ENCODE assay signal across 16 cellular contexts in the genomic region with DNA sequence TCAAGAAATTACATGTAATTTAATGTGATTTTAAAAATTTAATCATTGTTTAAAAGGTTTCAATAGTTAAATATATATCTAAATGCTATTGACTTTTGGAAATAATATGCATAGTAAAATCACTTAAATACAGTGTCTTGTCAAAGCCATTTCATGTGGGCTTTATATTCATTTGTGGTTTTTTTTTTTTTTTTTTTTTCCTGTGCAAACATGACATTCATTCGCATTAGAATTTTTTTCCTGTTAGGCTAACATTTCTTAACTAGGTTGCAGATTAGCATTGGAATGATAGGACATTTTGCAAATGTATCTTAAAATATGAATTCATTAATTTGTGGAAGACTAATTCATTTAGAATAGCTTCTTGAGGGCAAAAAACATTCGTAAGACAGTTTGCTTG.
DNase-seq lines count a peak whose midpoint lies in the region; FAIRE-seq and TF ChIP-seq lines count a peak whose summit lies in the region.
"Had no signal": no experiment of that assay in that cellular context is flagged by ENCODE, and none has a peak within 500 bp of the region (broad histone marks: within the 10 kb centered on the region; RNA-seq: fewer than 3 reads in every experiment).

No MANE protein-coding gene starts in this region.

- H2AFZ ChIP-seq in Loucy (ENCODE audit: low read length): no peak overlapping the region

- H3K9me2 ChIP-seq in Loucy (replicated peaks; ENCODE audit: low read depth, low read length): no peaks in the 10 kb centered on the region

- H4K20me1 ChIP-seq in Loucy (ENCODE audit: insufficient read depth, low read length, poor library complexity, severe bottlenecking): peaks cover 44% of the 10 kb centered on the region

- H3K36me3 ChIP-seq in Loucy (ENCODE audit: insufficient read depth, low read length) (no peaks in the 10 kb centered on the region), small intestine (ENCODE audit: control insufficient read depth in 2 of 2, insufficient read depth in 2 of 2, low read length in 2 of 2) (no peaks in the 10 kb centered on the region), testis (ENCODE audit: low read depth, missing control alignments) (no peaks in the 10 kb centered on the region)
- H3K36me3 ChIP-seq: BE2C, HAP-1 had no signal

- H3K4me3 ChIP-seq in Loucy (ENCODE audit: low read length, poor library complexity, severe bottlenecking): no peak overlapping the region
- no peak overlapping the region for H3K4me3 ChIP-seq in small intestine (ENCODE audit: low read depth in 1 of 2, low read length in 2 of 2)
- H3K4me3 ChIP-seq in testis: no peak overlapping the region
- H3K4me3 ChIP-seq: A549, HAP-1 had no signal

- no peak overlapping the region for H3K27ac ChIP-seq in small intestine (ENCODE audit: low read depth in 1 of 2, low read length in 1 of 2)
- no peak overlapping the region for H3K27ac ChIP-seq in substantia nigra (ENCODE audit: low read depth, low read length, poor library complexity, severe bottlenecking)
- H3K27ac ChIP-seq in testis: no peak overlapping the region
- H3K27ac ChIP-seq: A549, C4-2B had no signal

- intact Hi-C loops in testis (cut with DNase I; ENCODE audit: low total_unique reads): no loop called here

- H3K79me2 ChIP-seq in Loucy (ENCODE audit: insufficient read depth, low read length): peaks cover 85% of the 10 kb centered on the region

- H3K9ac ChIP-seq in Loucy (ENCODE audit: low read depth, low read length, poor library complexity, severe bottlenecking): no peak overlapping the region

- TF ChIP-seq POLR2A in testis (IDR thresholded peaks at IDR 0.05): no peak

- no peaks in the 10 kb centered on the region for H3K27me3 ChIP-seq in Loucy (ENCODE audit: insufficient read depth, low read length, poor library complexity, severe bottlenecking)
- no peaks in the 10 kb centered on the region for H3K27me3 ChIP-seq in small intestine (ENCODE audit: control insufficient read depth in 2 of 2, insufficient read depth in 2 of 2, low read length in 2 of 2)
- no peaks in the 10 kb centered on the region for H3K27me3 ChIP-seq in testis
- H3K27me3 ChIP-seq: BE2C had no signal

- 92 to 93% (median 93%) methylated on average over 2 of the region's 2 CpGs for WGBS in small intestine, 3 donors
- WGBS in testis, 2 donors: 90 to 97% methylated on average over 2 of the region's 2 CpGs

- H3F3A ChIP-seq in Loucy (ENCODE audit: low read depth): peaks cover 4% of the 10 kb centered on the region; the same call in 1 of the 2 replicates

- H3K4me1 ChIP-seq in Loucy (ENCODE audit: insufficient read depth, low read length, poor library complexity, severe bottlenecking) (peaks cover 84% of the 10 kb centered on the region), small intestine (ENCODE audit: control insufficient read depth in 2 of 2, insufficient read depth in 1 of 2, low read depth in 1 of 2, low read length in 1 of 2) (no peaks in the 10 kb centered on the region), testis (no peaks in the 10 kb centered on the region)
- H3K4me1 ChIP-seq: A549 had no signal

- FAIRE-seq in G401.6 (lab: Jason Lieb, UNC): peak; percentile 89
- peak; percentile 48 for FAIRE-seq in frontal cortex (lab: Jason Lieb, UNC)
- FAIRE-seq in small intestine (lab: Jason Lieb, UNC): peak; percentile 23
- FAIRE-seq: A549, GM19239, H1 had no signal

- H3K9me3 ChIP-seq in Loucy (ENCODE audit: insufficient read depth, low read depth, low read length): no peaks in the 10 kb centered on the region
- no peaks in the 10 kb centered on the region for H3K9me3 ChIP-seq in small intestine (ENCODE audit: control insufficient read depth, low read depth)
- no peaks in the 10 kb centered on the region for H3K9me3 ChIP-seq in testis
- H3K9me3 ChIP-seq: A549, BE2C, HAP-1 had no signal

- DNase-seq in frontal cortex (ENCODE audit: low spot score in 2 of 2) (no peak), small intestine (no peak), hippocampal formation (lab: John Stamatoyannopoulos, UW) (no peak), substantia nigra (lab: John Stamatoyannopoulos, UW) (no peak), testis (no peak)
- DNase-seq: BE2C; CD4-positive, alpha-beta memory T cell; DND-41; GF-D8 had no signal

- no peak for TF ChIP-seq CTCF in Loucy (conservative IDR thresholded peaks at IDR 0.05; ENCODE audit: low read length)
- TF ChIP-seq CTCF in testis (IDR thresholded peaks at IDR 0.05): no peak

- H3K4me2 ChIP-seq in Loucy (ENCODE audit: low read depth, low read length, poor library complexity, severe bottlenecking): peak overlapping the region; percentile 44
- H3K4me2 ChIP-seq: A549 had no signal
